ENCODE assay signal across 15 cellular contexts in the genomic region with DNA sequence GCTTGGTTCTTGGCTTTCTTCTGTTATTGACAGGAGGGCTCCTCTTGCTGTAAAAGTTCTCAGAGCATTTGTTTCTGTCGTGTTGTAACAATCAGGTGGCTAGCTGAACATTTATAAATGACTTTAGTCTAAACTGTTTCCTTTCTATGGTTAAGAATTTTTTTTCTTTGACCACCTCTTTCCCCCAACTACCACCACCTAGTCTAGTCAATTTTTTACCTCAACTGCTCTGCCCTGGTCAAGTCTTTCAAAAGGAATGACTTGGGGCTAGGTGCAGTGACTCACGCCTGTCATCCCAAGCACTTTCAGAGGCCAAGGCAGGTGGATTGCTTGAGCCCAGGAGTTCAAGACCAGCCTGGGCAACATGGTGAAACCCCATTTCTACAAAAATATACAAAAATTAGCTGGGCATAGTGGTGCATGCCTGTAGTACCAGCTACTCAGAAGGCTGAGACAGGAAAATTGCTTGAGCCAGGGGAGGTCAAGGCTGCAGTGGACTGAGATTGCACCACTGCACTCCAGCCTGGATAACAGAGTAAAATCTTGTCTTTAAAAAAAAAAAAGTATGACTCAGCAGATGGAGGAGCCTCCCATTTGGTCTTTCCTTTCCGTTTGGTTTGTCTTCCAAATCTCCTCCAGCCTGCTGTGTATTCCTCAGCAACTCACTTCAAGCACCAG. TPM values are rescaled to one million over a fixed set of nuclear protein-coding genes. Genes with fewer than 3 reads are reported as not detected.
DNase-seq lines count a peak whose midpoint lies in the region; ATAC-seq and TF ChIP-seq lines count a peak whose summit lies in the region.
"Had no signal": no experiment of that assay in that cellular context is flagged by ENCODE, and none has a peak within 500 bp of the region (broad histone marks: within the 10 kb centered on the region; RNA-seq: fewer than 3 reads in every experiment).

No MANE protein-coding gene starts in this region.

- no peaks in the 10 kb centered on the region for H3K79me2 ChIP-seq in fibroblast of lung (ENCODE audit: control insufficient read depth, insufficient read depth, low read length)

- ATAC-seq in HG02759 (IDR thresholded peaks at IDR 0.05; ENCODE audit: unreplicated experiment) = no peak
- ATAC-seq in GM18907 (IDR thresholded peaks at IDR 0.05; ENCODE audit: unreplicated experiment) = no peak
- ATAC-seq: activated CD8-positive, alpha-beta memory T cell treated with anti-CD3 and anti-CD28 coated beads, Interleukin-2, amount 10 ng/mL, durations not matched to agents 7 days and 5 days had no signal

- no peaks in the 10 kb centered on the region for H3K4me1 ChIP-seq in fibroblast of lung (ENCODE audit: control insufficient read depth, extremely low read depth, insufficient read depth, low read length)
- H3K4me1 ChIP-seq: vagina had no signal

- no peak overlapping the region for H3K4me2 ChIP-seq in fibroblast of lung (ENCODE audit: extremely low read depth, insufficient read depth, low read length)

- no peaks in the 10 kb centered on the region for H4K20me1 ChIP-seq in fibroblast of lung (ENCODE audit: control insufficient read depth, extremely low read depth, insufficient read depth, low read length)

- no peak overlapping the region for H2AFZ ChIP-seq in fibroblast of lung (ENCODE audit: low read length)

- no peaks in the 10 kb centered on the region for H3K36me3 ChIP-seq in fibroblast of lung (ENCODE audit: control insufficient read depth, insufficient read depth, low read length)
- H3K36me3 ChIP-seq: vagina had no signal

- H3K27me3 ChIP-seq in fibroblast of lung (ENCODE audit: control insufficient read depth, insufficient read depth, low read length) = no peaks in the 10 kb centered on the region
- H3K27me3 ChIP-seq: vagina had no signal

- H3K27ac ChIP-seq in C4-2B (peak overlapping the region; percentile 4; the same call in 1 of the 2 replicates), fibroblast of lung (ENCODE audit: insufficient read depth, low read length) (no peak overlapping the region)
- H3K27ac ChIP-seq: epithelial cell of prostate, vagina had no signal

- DNase-seq in M059J (ENCODE audit: low read depth) (peak; percentile 65), fibroblast of lung (ENCODE audit: low read depth in 2 of 2) (peak; percentile 50 to 57), renal cortical epithelial cell (ENCODE audit: low read depth) (peak; percentile 81), GM10266 (ENCODE audit: extremely low spot score) (no peak)
- DNase-seq in stimulated activated CD4-positive, alpha-beta T cell treated with anti-CD3 and anti-CD28 coated beads, Interleukin-4, amount 100 ng/mL, for 1 hour = no peak
- DNase-seq: activated CD8-positive, alpha-beta memory T cell treated with anti-CD3 and anti-CD28 coated beads, Interleukin-2, amount 10 ng/mL, durations not matched to agents 7 days and 5 days; activated naive CD4-positive, alpha-beta T cell treated with anti-CD3 and anti-CD28 coated beads, Interleukin-2, amount 10 ng/mL, durations not matched to agents 7 days and 5 days; GDM1; NCI-H2107; NK-92 treated with Interleukin-12 subunit alpha and Interleukin-12 subunit beta, amount 100 ng/mL, for 24 hours had no signal

- no peak overlapping the region for H3K9ac ChIP-seq in fibroblast of lung (ENCODE audit: insufficient read depth, low read length)

- no peaks in the 10 kb centered on the region for H3K9me3 ChIP-seq in fibroblast of lung (ENCODE audit: control insufficient read depth, insufficient read depth, low read depth, low read length)
- H3K9me3 ChIP-seq: vagina had no signal

- TF ChIP-seq CTCF in C4-2B (conservative IDR thresholded peaks at IDR 0.05) = no peak
- TF ChIP-seq CTCF in fibroblast of lung (conservative IDR thresholded peaks at IDR 0.05 in 1 of 2, IDR thresholded peaks at IDR 0.05 in 1 of 2; ENCODE audit: low read depth in 1 of 2, low read length in 2 of 2) = no peak
- no peak for TF ChIP-seq CTCF in GM10266 (IDR thresholded peaks at IDR 0.05; ENCODE audit: control insufficient read depth, insufficient read depth, low read depth, missing control alignments)

- no peak overlapping the region for H3K4me3 ChIP-seq in fibroblast of lung (replicated peaks in 1 of 4; ENCODE audit: control extremely low read depth in 1 of 4, insufficient read depth in 1 of 4, low read depth in 3 of 4, low read length in 4 of 4)
- H3K4me3 ChIP-seq: vagina had no signal

RNA-seq across cellular contexts. Expression of gene MAP3K21, which starts 40.7 kb away (rescaled TPM):
- 3.6 and 7.9 TPM in 2 replicates for total RNA-seq in M059J (2014; rRNA removed; shearing (Covaris generic))
- total RNA-seq in fibroblast of lung (0.17 and 0.51 TPM in 2 replicates), renal cortical epithelial cell (10.8 and 24.8 TPM in 2 replicates)
- polyA plus RNA-seq in fibroblast of lung = 0.07 and 0.27 TPM in 2 replicates
- polyA plus RNA-seq in fibroblast of lung (2012) = 0.03 and 0.16 TPM in 2 replicates
- 0.52 TPM in 1 of 2 replicates, not detected in the other for polyA minus RNA-seq in fibroblast of lung (ENCODE audit: low replicate concordance)

Comparison
In these comparisons a context has a peak if more than half of its experiments do, and no peak if none do; other contexts are left out.
1. DNase-seq: peak in M059J (single experiment), fibroblast of lung (2 of 2) and renal cortical epithelial cell (single experiment); none in stimulated activated CD4-positive, alpha-beta T cell treated with anti-CD3 and anti-CD28 coated beads, Interleukin-4, amount 100 ng/mL, for 1 hour (single experiment) and GM10266 (single experiment).